Comparison of ENCODE assay signal across 10 cellular contexts in genomic region chr1:11882814-11883538, GRCh38. TPM values are rescaled to one million over a fixed set of nuclear protein-coding genes. Genes with fewer than 3 reads are reported as not detected.
DNase-seq lines count a peak whose midpoint lies in the region; ATAC-seq and TF ChIP-seq lines count a peak whose summit lies in the region.
"Had no signal": no experiment of that assay in that cellular context is flagged by ENCODE, and none has a peak within 500 bp of the region (broad histone marks: within the 10 kb centered on the region; RNA-seq: fewer than 3 reads in every experiment).

No MANE protein-coding gene starts in this region.

- TF ChIP-seq CTCF in GM13976 (IDR thresholded peaks at IDR 0.05; ENCODE audit: borderline replicate concordance, control extremely low read depth, extremely low read depth, insufficient read depth, missing control alignments): no peak
- TF ChIP-seq CTCF in endodermal cell (conservative IDR thresholded peaks at IDR 0.05): no peak
- no peak for TF ChIP-seq CTCF in brain microvascular endothelial cell (IDR thresholded peaks at IDR 0.05; ENCODE audit: low read depth, low read length, missing control alignments)

- H3K27me3 ChIP-seq in endodermal cell (ENCODE audit: control insufficient read depth, insufficient read depth, low read length, poor library complexity, severe bottlenecking) (no peaks in the 10 kb centered on the region), neuronal stem cell (ENCODE audit: control insufficient read depth in 3 of 3, insufficient read depth in 3 of 3, low read depth in 1 of 3, low read length in 3 of 3) (peaks cover 0 to 18% (median 0%) of the 10 kb centered on the region in 3 experiments), brain microvascular endothelial cell (replicated peaks) (no peaks in the 10 kb centered on the region)

- H2AFZ ChIP-seq in neuronal stem cell (ENCODE audit: low read length): peak overlapping the region; percentile 29

- H3K23ac ChIP-seq in neuronal stem cell (ENCODE audit: low read depth, low read length, poor library complexity): no peak overlapping the region

- H3K27ac ChIP-seq in endodermal cell (ENCODE audit: low read depth, low read length) (no peak overlapping the region), neuronal stem cell (replicated peaks; ENCODE audit: low read length) (no peak overlapping the region), brain microvascular endothelial cell (no peak overlapping the region)

- no peak overlapping the region for H3K14ac ChIP-seq in neuronal stem cell (ENCODE audit: low read length)

- no peak overlapping the region for H3K4me2 ChIP-seq in neuronal stem cell (ENCODE audit: insufficient read depth, low read length, poor library complexity, severe bottlenecking)

- H3K9me3 ChIP-seq in endodermal cell (ENCODE audit: control insufficient read depth, low read length) (no peaks in the 10 kb centered on the region), neuronal stem cell (replicated peaks in 1 of 2; ENCODE audit: control insufficient read depth in 2 of 2, insufficient read depth in 1 of 2, low read depth in 1 of 2, low read length in 2 of 2) (no peaks in the 10 kb centered on the region)

- no peak overlapping the region for H4K8ac ChIP-seq in neuronal stem cell (ENCODE audit: low read depth, low read length)

- peaks cover 2% of the 10 kb centered on the region for H3K27me3 Mint-ChIP-seq in endodermal cell (ENCODE audit: insufficient read depth)

- in situ Hi-C loops in GM13976 (cut with MboI; ENCODE audit: low sequenced_read_pairs, unreplicated experiment) (no loop called here), brain microvascular endothelial cell (cut with HindIII; ENCODE audit: low pct_ligation_motif_present, low sequenced_read_pairs) (no loop called here)

- H3K36me3 ChIP-seq in endodermal cell (ENCODE audit: control insufficient read depth, insufficient read depth, low read length) (no peaks in the 10 kb centered on the region), neuronal stem cell (replicated peaks in 1 of 2; ENCODE audit: control insufficient read depth in 2 of 2, insufficient read depth in 2 of 2, low read length in 2 of 2) (no peaks in the 10 kb centered on the region), brain microvascular endothelial cell (replicated peaks) (no peaks in the 10 kb centered on the region)

- H3K4me1 Mint-ChIP-seq in endodermal cell: peaks cover 8% of the 10 kb centered on the region
- H3K4me1 Mint-ChIP-seq: stimulated activated effector memory CD8-positive, alpha-beta T cell treated with anti-CD3 and anti-CD28 coated beads, Interleukin-12 subunit alpha, Interleukin-12 subunit beta, amount 100 ng/mL, for 72 hours had no signal

- no peak overlapping the region for H2BK5ac ChIP-seq in neuronal stem cell (ENCODE audit: low read length)

- peaks cover 3% of the 10 kb centered on the region for H3K79me1 ChIP-seq in neuronal stem cell (ENCODE audit: low read depth, low read length)

- H3K4me3 ChIP-seq in endodermal cell (ENCODE audit: low read length) (no peak overlapping the region), neuronal stem cell (ENCODE audit: low read length in 2 of 2) (no peak overlapping the region), brain microvascular endothelial cell (ENCODE audit: low read depth, low read length) (no peak overlapping the region)

- no peak overlapping the region for H2BK12ac ChIP-seq in neuronal stem cell (ENCODE audit: low read length)

- no peak overlapping the region for H3K4me3 Mint-ChIP-seq in endodermal cell
- H3K4me3 Mint-ChIP-seq: stimulated activated effector memory CD8-positive, alpha-beta T cell treated with anti-CD3 and anti-CD28 coated beads, Interleukin-12 subunit alpha, Interleukin-12 subunit beta, amount 100 ng/mL, for 72 hours had no signal

- H3K9ac ChIP-seq in endodermal cell (ENCODE audit: extremely low read depth, low read length, poor library complexity, severe bottlenecking) (no peak overlapping the region), neuronal stem cell (ENCODE audit: low read depth, low read length, poor library complexity) (no peak overlapping the region)

- no peak overlapping the region for H3K4ac ChIP-seq in neuronal stem cell (ENCODE audit: low read length)

- H3K36me3 Mint-ChIP-seq in endodermal cell (ENCODE audit: low read depth): no peaks in the 10 kb centered on the region
- H3K36me3 Mint-ChIP-seq: stimulated activated effector memory CD8-positive, alpha-beta T cell treated with anti-CD3 and anti-CD28 coated beads, Interleukin-12 subunit alpha, Interleukin-12 subunit beta, amount 100 ng/mL, for 72 hours had no signal

- no peak for ATAC-seq in HG03565 (IDR thresholded peaks at IDR 0.05; ENCODE audit: unreplicated experiment)
- ATAC-seq: stimulated activated effector memory CD8-positive, alpha-beta T cell treated with anti-CD3 and anti-CD28 coated beads, Interleukin-12 subunit alpha, Interleukin-12 subunit beta, amount 100 ng/mL, for 72 hours had no signal

- H3K4me1 ChIP-seq in endodermal cell (ENCODE audit: control insufficient read depth, insufficient read depth, low read length): peaks cover 6% of the 10 kb centered on the region
- peaks cover 4 to 7% of the 10 kb centered on the region in 2 donors for H3K4me1 ChIP-seq in neuronal stem cell (ENCODE audit: control insufficient read depth in 2 of 2, insufficient read depth in 1 of 2, low read depth in 1 of 2, low read length in 2 of 2)

- DNase-seq in GM13976 (ENCODE audit: low spot score) (peak; percentile 37), NCI-H510A (lab: John Stamatoyannopoulos, UW) (peak; percentile 82), endodermal cell (peak; percentile 93), neuronal stem cell (ENCODE audit: low spot score) (no peak), brain microvascular endothelial cell (no peak), epidermal melanocyte (ENCODE audit: insufficient read length, low spot score) (no peak), cerebellar cortex (ENCODE audit: low spot score) (no peak)
- DNase-seq: T-helper 9 cell had no signal

- H3K18ac ChIP-seq in neuronal stem cell (ENCODE audit: low read length): peak overlapping the region; percentile 27

- H4K91ac ChIP-seq in neuronal stem cell (ENCODE audit: low read depth, low read length, poor library complexity): no peak overlapping the region

- H2BK15ac ChIP-seq in neuronal stem cell (ENCODE audit: low read length): no peak overlapping the region

- H3K9me3 Mint-ChIP-seq in endodermal cell: no peaks in the 10 kb centered on the region
- H3K9me3 Mint-ChIP-seq: stimulated activated effector memory CD8-positive, alpha-beta T cell treated with anti-CD3 and anti-CD28 coated beads, Interleukin-12 subunit alpha, Interleukin-12 subunit beta, amount 100 ng/mL, for 72 hours had no signal

- 70 to 72% methylated on average over 6 to 13 of the region's 13 CpGs for WGBS in endodermal cell (ENCODE audit: insufficient coverage in 1 of 2, insufficient read length in 1 of 2), 2 experiments
- no CpG with 5 or more reads among the region's 13 CpGs for WGBS in neuronal stem cell (ENCODE audit: extremely low coverage in 2 of 2, insufficient read length in 2 of 2, insufficient replicate concordance in 1 of 2), 2 donors

- H3K27ac Mint-ChIP-seq in endodermal cell: peak overlapping the region; percentile 82
- H3K27ac Mint-ChIP-seq: stimulated activated effector memory CD8-positive, alpha-beta T cell treated with anti-CD3 and anti-CD28 coated beads, Interleukin-12 subunit alpha, Interleukin-12 subunit beta, amount 100 ng/mL, for 72 hours had no signal

- H2BK120ac ChIP-seq in neuronal stem cell (ENCODE audit: low read depth, low read length): peak overlapping the region; percentile 79

- peak overlapping the region; percentile 74 for H2AK5ac ChIP-seq in neuronal stem cell (ENCODE audit: low read depth, low read length)

RNA-seq across cellular contexts. Expression of gene NPPB, which starts 24.2 kb away (rescaled TPM):
- total RNA-seq in endodermal cell: 10 to 100 TPM; 45.8 to 51.9 TPM
- 110 TPM for polyA plus RNA-seq in endodermal cell (2013, experiment 1 of 2)
- polyA plus RNA-seq in endodermal cell (2013, experiment 2 of 2): 184 TPM
- polyA plus RNA-seq in neuronal stem cell (2013, experiment 1 of 2): 5.4 TPM
- 5.2 TPM for polyA plus RNA-seq in neuronal stem cell (2013, experiment 2 of 2)

RNA-seq across cellular contexts. Expression of gene NPPA, which starts 35.4 kb away (rescaled TPM):
- total RNA-seq in endodermal cell: not detected
- polyA plus RNA-seq in endodermal cell (2013, experiment 1 of 2): 1.6 TPM
- polyA plus RNA-seq in endodermal cell (2013, experiment 2 of 2): 3.4 TPM
- not detected for polyA plus RNA-seq in neuronal stem cell (2013, experiment 1 of 2)
- polyA plus RNA-seq in neuronal stem cell (2013, experiment 2 of 2): not detected

RNA-seq across cellular contexts. Expression of gene KIAA2013, which starts 43.3 kb away (rescaled TPM):
- total RNA-seq in endodermal cell: 10 to 100 TPM; 36.2 to 36.7 TPM
- 34.1 TPM for polyA plus RNA-seq in endodermal cell (2013, experiment 1 of 2)
- polyA plus RNA-seq in endodermal cell (2013, experiment 2 of 2): 32.3 TPM
- 25.3 TPM for polyA plus RNA-seq in neuronal stem cell (2013, experiment 1 of 2)
- 24.8 TPM for polyA plus RNA-seq in neuronal stem cell (2013, experiment 2 of 2)

RNA-seq across cellular contexts. Expression of gene PLOD1, which starts 51.5 kb away (rescaled TPM):
- 10 to 100 TPM; 71.5 to 81.8 TPM for total RNA-seq in endodermal cell
- polyA plus RNA-seq in endodermal cell (2013, experiment 1 of 2): 66.4 TPM
- 62.0 TPM for polyA plus RNA-seq in endodermal cell (2013, experiment 2 of 2)
- 32.4 TPM for polyA plus RNA-seq in neuronal stem cell (2013, experiment 1 of 2)
- polyA plus RNA-seq in neuronal stem cell (2013, experiment 2 of 2): 31.9 TPM

Comparison
In these comparisons a context has a peak if more than half of its experiments do, and no peak if none do; other contexts are left out.
1. DNase-seq: peak in GM13976 (single experiment), NCI-H510A (single experiment) and endodermal cell (single experiment); none in neuronal stem cell (single experiment), brain microvascular endothelial cell (single experiment), epidermal melanocyte (single experiment) and cerebellar cortex (single experiment).